In the genomic region with DNA sequence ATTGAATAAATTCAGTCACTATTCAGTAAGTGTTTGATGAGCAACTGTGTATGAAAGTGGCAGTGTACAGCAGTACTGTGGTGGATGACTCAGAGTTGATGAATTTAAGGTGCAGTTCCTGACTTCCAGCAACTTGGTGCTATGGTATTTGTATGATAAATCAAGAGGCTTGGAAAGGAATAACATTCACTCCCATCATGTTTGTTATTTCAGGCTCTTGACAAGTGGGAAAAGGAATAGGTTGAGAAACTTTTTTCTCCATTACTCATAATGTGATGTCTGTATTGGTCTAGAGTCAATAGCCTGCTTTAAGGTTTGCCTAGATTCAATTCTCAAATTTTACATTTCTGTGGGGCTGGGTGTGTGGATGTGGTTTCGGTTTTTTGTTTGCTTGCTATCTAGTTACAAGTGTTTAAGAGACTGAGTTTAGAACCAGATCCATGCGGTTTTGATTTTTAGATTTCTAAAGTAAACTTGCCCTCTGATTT, we compare ENCODE assay signal across 8 cellular contexts. TPM values are rescaled to one million over a fixed set of nuclear protein-coding genes. Genes with fewer than 3 reads are reported as not detected.
A peak's percentile ranks its signal among the peaks of the same experiment; 100 is the strongest.
DNase-seq lines count a peak whose midpoint lies in the region; ATAC-seq and TF ChIP-seq lines count a peak whose summit lies in the region.

No MANE protein-coding gene starts in this region.

- intact Hi-C loops in dorsolateral prefrontal cortex (cut with DNase I) = no loop called here

- no peak overlapping the region for H3K23ac ChIP-seq in mesenchymal stem cell (ENCODE audit: low read length in 2 of 2)

- H4K8ac ChIP-seq in mesenchymal stem cell (ENCODE audit: low read length) = no peak overlapping the region

- H3K9me3 ChIP-seq in mesenchymal stem cell (ENCODE audit: control insufficient read depth, low read length) (no peaks in the 10 kb centered on the region), T-helper 17 cell (ENCODE audit: control insufficient read depth, low read length, poor library complexity, severe bottlenecking) (no peaks in the 10 kb centered on the region)

- no peaks in the 10 kb centered on the region for H3K27me3 ChIP-seq in brain microvascular endothelial cell (replicated peaks)
- H3K27me3 ChIP-seq in mesenchymal stem cell (ENCODE audit: control insufficient read depth in 1 of 2, insufficient read depth in 1 of 2, low read length in 2 of 2) = no peaks in the 10 kb centered on the region
- H3K27me3 ChIP-seq in dorsolateral prefrontal cortex = no peaks in the 10 kb centered on the region

- H3K27ac Mint-ChIP-seq in T-helper 17 cell = no peak overlapping the region

- in situ Hi-C loops in Caki2 (cut with HindIII; ENCODE audit: low pct_unique_long_range_greater_than_20kb, low sequenced_read_pairs) = no loop called here
- in situ Hi-C loops in brain microvascular endothelial cell (cut with HindIII; ENCODE audit: low pct_ligation_motif_present, low sequenced_read_pairs) = no loop called here

- no peak overlapping the region for H2AFZ ChIP-seq in mesenchymal stem cell (ENCODE audit: low read depth, low read length)

- peaks cover 38% of the 10 kb centered on the region for H3K27me3 Mint-ChIP-seq in T-helper 17 cell

- peak overlapping the region; percentile 66 for H3K9ac ChIP-seq in mesenchymal stem cell (ENCODE audit: low read length)

- no peak overlapping the region for H2BK120ac ChIP-seq in mesenchymal stem cell (ENCODE audit: low read depth, low read length)

- DNase-seq in Caki2 (ENCODE audit: low read depth) = peak; percentile 95
- DNase-seq in brain microvascular endothelial cell = peak; percentile 94
- peak; percentile 83 for DNase-seq in mesenchymal stem cell
- DNase-seq in dorsolateral prefrontal cortex = no peak
- no peak for DNase-seq in substantia nigra (lab: John Stamatoyannopoulos, UW)
- DNase-seq in KG1 (lab: John Stamatoyannopoulos, UW) = no peak
- DNase-seq in T-helper 17 cell = no peak

- H3K4me1 ChIP-seq in mesenchymal stem cell (ENCODE audit: control insufficient read depth, insufficient read depth, low read depth, low read length) = peaks cover 4% of the 10 kb centered on the region

- H3K36me3 ChIP-seq in brain microvascular endothelial cell (replicated peaks) (no peaks in the 10 kb centered on the region), mesenchymal stem cell (ENCODE audit: control insufficient read depth in 1 of 2, insufficient read depth in 2 of 2, low read depth in 1 of 2, low read length in 2 of 2) (peaks cover 0 to 17% of the 10 kb centered on the region in 2 experiments)

- H4K91ac ChIP-seq in mesenchymal stem cell (ENCODE audit: low read length) = no peak overlapping the region

- H3K14ac ChIP-seq in mesenchymal stem cell (ENCODE audit: low read length in 2 of 2) = no peak overlapping the region

- TF ChIP-seq CTCF in brain microvascular endothelial cell (IDR thresholded peaks at IDR 0.05; ENCODE audit: low read depth, low read length, missing control alignments) = no peak
- no peak for TF ChIP-seq CTCF in dorsolateral prefrontal cortex (IDR thresholded peaks at IDR 0.05 in 54 of 56, conservative IDR thresholded peaks at IDR 0.05 in 2 of 56; ENCODE audit: low read depth in 1 of 56, partially characterized antibody in 56 of 56)

- H2BK12ac ChIP-seq in mesenchymal stem cell (ENCODE audit: low read length in 2 of 2) = no peak overlapping the region

- H3K4me2 ChIP-seq in mesenchymal stem cell (ENCODE audit: low read length, poor library complexity, severe bottlenecking) = peak overlapping the region; percentile 49

- peaks cover 22% of the 10 kb centered on the region for H3K79me1 ChIP-seq in mesenchymal stem cell (replicated peaks; ENCODE audit: low read length, poor library complexity, severe bottlenecking)

- peak overlapping the region; percentile 51 for H2BK5ac ChIP-seq in mesenchymal stem cell (ENCODE audit: low read depth, low read length, poor library complexity, severe bottlenecking)

- peak overlapping the region; percentile 74 for H3K27ac ChIP-seq in brain microvascular endothelial cell
- peak overlapping the region; percentile 84 for H3K27ac ChIP-seq in mesenchymal stem cell (ENCODE audit: low read length, poor library complexity, severe bottlenecking)
- no peak overlapping the region for H3K27ac ChIP-seq in dorsolateral prefrontal cortex
- H3K27ac ChIP-seq in substantia nigra (ENCODE audit: low read depth, low read length, poor library complexity, severe bottlenecking) = no peak overlapping the region

- H2AK5ac ChIP-seq in mesenchymal stem cell (ENCODE audit: low read length, severe bottlenecking) = no peak overlapping the region

- 0% methylated on average over 1 of the region's 2 CpGs for WGBS in mesenchymal stem cell

- H3K18ac ChIP-seq in mesenchymal stem cell (ENCODE audit: low read depth in 1 of 2, low read length in 2 of 2) = no peak overlapping the region

- H3K4ac ChIP-seq in mesenchymal stem cell (ENCODE audit: low read depth in 1 of 2, low read length in 2 of 2) = no peak overlapping the region

- peaks cover 5% of the 10 kb centered on the region for H3K36me3 Mint-ChIP-seq in T-helper 17 cell (ENCODE audit: low read depth)

- no peak overlapping the region for H2BK15ac ChIP-seq in mesenchymal stem cell (ENCODE audit: low read depth, poor library complexity, severe bottlenecking)

- H3K4me3 ChIP-seq in brain microvascular endothelial cell (ENCODE audit: low read depth, low read length) (no peak overlapping the region), mesenchymal stem cell (ENCODE audit: insufficient read depth in 1 of 2, low read depth in 1 of 2, low read length in 2 of 2) (peak overlapping the region in 1 of 2 experiments; percentile 25), dorsolateral prefrontal cortex (no peak overlapping the region)

- no peaks in the 10 kb centered on the region for H3K4me1 Mint-ChIP-seq in T-helper 17 cell

- no peak overlapping the region for H3K4me3 Mint-ChIP-seq in T-helper 17 cell

- ATAC-seq in HG03108 (IDR thresholded peaks at IDR 0.05; ENCODE audit: unreplicated experiment) (peak; percentile 51), T-helper 17 cell (no peak)

RNA-seq across cellular contexts. Expression of gene CYP2U1, which starts 35.1 kb away (rescaled TPM):
- 3.2 and 6.5 TPM in 2 replicates for total RNA-seq in Caki2 (2014; rRNA removed; shearing (Covaris generic); ENCODE audit: low replicate concordance)
- polyA plus RNA-seq in mesenchymal stem cell (2013, experiment 1 of 2) = 4.3 TPM
- 4.6 TPM for polyA plus RNA-seq in mesenchymal stem cell (2013, experiment 2 of 2)
- total RNA-seq in dorsolateral prefrontal cortex = 10 to 100 TPM in 119 of 120 experiments, 1 to 10 TPM in 1; 9.1 to 23.6 (median 15.5) TPM
- 1 to 10 TPM in 1 of 2 donors, under 1 TPM in 1; 0.96 to 2.8 TPM for total RNA-seq in T-helper 17 cell

Comparison
In these comparisons a context has a peak if more than half of its experiments do, and no peak if none do; other contexts are left out.
1. DNase-seq: peak in Caki2 (single experiment), brain microvascular endothelial cell (single experiment) and mesenchymal stem cell (single experiment); none in dorsolateral prefrontal cortex (0 of 10), substantia nigra (0 of 49), KG1 (single experiment) and T-helper 17 cell (0 of 3).
2. H3K27ac ChIP-seq: peak in brain microvascular endothelial cell (single experiment) and mesenchymal stem cell (single experiment); none in dorsolateral prefrontal cortex (0 of 59) and substantia nigra (single experiment).